In genomic region chr4:113483131-113483530, GRCh38 we compare ENCODE assay signal across 25 cellular contexts.
"Had no signal": no experiment of that assay in that cellular context is flagged by ENCODE, and none has a peak within 500 bp of the region (broad histone marks: within the 10 kb centered on the region; RNA-seq: fewer than 3 reads in every experiment).

No MANE protein-coding gene starts in this region.

- H3K4me1 ChIP-seq: lower lobe of right lung, right lobe of liver, tibial nerve, upper lobe of left lung had no signal

- H3K27me3 ChIP-seq: dorsolateral prefrontal cortex, gastroesophageal sphincter, heart right ventricle, ovary, right lobe of liver, tibial nerve, upper lobe of left lung had no signal

- DNase-seq: cerebellar nuclear complex; dorsolateral prefrontal cortex; effector CD4-positive, alpha-beta T cell; glutamatergic neuron; heart right ventricle; islet precursor cell; kidney glomerular epithelial cell; left colon; left ventricle myocardium superior; lower lobe of right lung; natural killer cell; occipital lobe; ovary; right lobe of liver; stimulated activated CD4-positive, alpha-beta T cell treated with anti-CD3 and anti-CD28 coated beads, Interleukin-12 subunit alpha, Interleukin-12 subunit beta, amount 100 ng/mL, for 4 hours; stimulated activated CD4-positive, alpha-beta T cell treated with anti-CD3 and anti-CD28 coated beads, Interleukin-1b, Interleukin-23, amount 100 ng/mL, for 48 hours; stimulated activated CD4-positive, alpha-beta T cell treated with anti-CD3 and anti-CD28 coated beads, Interleukin-4, amount 100 ng/mL, for 1 hour; stimulated activated CD8-positive, alpha-beta memory T cell treated with anti-CD3 and anti-CD28 coated beads, Interleukin-4, amount 100 ng/mL, for 48 hours; stimulated activated naive CD4-positive, alpha-beta T cell treated with Interleukin-2 at 50 U/mL for 16 hours; substantia nigra; upper lobe of left lung had no signal

- H3K27ac ChIP-seq: gastroesophageal sphincter, lower lobe of right lung, ovary, right lobe of liver, thoracic aorta, upper lobe of left lung had no signal

- H3K9me3 ChIP-seq: gastroesophageal sphincter, heart right ventricle, lower lobe of right lung, ovary, right lobe of liver, thoracic aorta, tibial nerve, upper lobe of left lung had no signal

- ATAC-seq: gastroesophageal sphincter, heart right ventricle, left colon, left ventricle myocardium superior, lower lobe of right lung, natural killer cell, right lobe of liver had no signal

- H3K4me3 ChIP-seq: gastroesophageal sphincter, heart right ventricle, lower lobe of right lung, ovary, right lobe of liver, smooth muscle cell, thoracic aorta, tibial nerve, upper lobe of left lung had no signal

- H3K36me3 ChIP-seq: lower lobe of right lung, ovary, right lobe of liver, thoracic aorta had no signal
